1 cellular context compared by ENCODE assay signal in the genomic region with DNA sequence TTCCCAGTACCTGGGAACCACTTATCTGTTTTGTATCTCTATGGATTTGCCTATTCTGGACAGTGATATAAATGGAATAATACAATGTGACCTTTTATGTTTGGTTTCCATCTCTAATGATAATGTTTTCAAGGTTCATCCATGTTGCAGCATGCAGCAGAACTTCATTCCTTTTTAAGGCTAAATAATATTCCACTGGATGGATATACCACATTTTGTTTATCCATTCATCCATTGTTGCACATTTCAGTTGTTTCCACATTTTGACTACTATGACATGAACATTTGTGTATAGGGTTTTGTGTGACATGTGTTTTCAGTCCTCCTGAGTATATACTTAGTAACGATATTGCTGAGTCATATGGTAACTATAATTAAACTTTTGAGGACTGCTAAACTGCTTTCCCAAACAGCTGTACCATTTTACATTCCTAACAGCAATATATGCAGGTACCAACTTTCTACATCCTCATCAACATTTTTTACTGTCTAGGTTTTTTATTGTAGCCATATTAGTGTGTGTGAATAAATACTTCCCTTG.
TF ChIP-seq lines count a peak whose summit lies in the region.

No MANE protein-coding gene starts in this region.

TF ChIP-seq in GM12878, 131 proteins besides CTCF, POLR2A, EP300 and RAD21 (continued from another document):
- TF ChIP-seq, protein P1, sequence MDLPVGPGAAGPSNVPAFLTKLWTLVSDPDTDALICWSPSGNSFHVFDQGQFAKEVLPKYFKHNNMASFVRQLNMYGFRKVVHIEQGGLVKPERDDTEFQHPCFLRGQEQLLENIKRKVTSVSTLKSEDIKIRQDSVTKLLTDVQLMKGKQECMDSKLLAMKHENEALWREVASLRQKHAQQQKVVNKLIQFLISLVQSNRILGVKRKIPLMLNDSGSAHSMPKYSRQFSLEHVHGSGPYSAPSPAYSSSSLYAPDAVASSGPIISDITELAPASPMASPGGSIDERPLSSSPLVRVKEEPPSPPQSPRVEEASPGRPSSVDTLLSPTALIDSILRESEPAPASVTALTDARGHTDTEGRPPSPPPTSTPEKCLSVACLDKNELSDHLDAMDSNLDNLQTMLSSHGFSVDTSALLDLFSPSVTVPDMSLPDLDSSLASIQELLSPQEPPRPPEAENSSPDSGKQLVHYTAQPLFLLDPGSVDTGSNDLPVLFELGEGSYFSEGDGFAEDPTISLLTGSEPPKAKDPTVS (IDR thresholded peaks at IDR 0.05; ENCODE audit: low read depth, low read length), result no peak
- TF ChIP-seq ESRRA (IDR thresholded peaks at IDR 0.05; ENCODE audit: low read length) (no peak), ZNF622 (IDR thresholded peaks at IDR 0.05) (no peak), CBX5 (IDR thresholded peaks at IDR 0.05; ENCODE audit: low read depth) (no peak), EED (IDR thresholded peaks at IDR 0.05; ENCODE audit: low read depth) (no peak), NFIC (IDR thresholded peaks at IDR 0.05; ENCODE audit: low read depth, low read length) (no peak), CHD4 (IDR thresholded peaks at IDR 0.05) (no peak), TBL1XR1 (IDR thresholded peaks at IDR 0.05; ENCODE audit: low read depth, low read length) (no peak), BMI1 (IDR thresholded peaks at IDR 0.05; ENCODE audit: borderline replicate concordance) (no peak), RUNX3 (IDR thresholded peaks at IDR 0.05; ENCODE audit: low read length) (no peak), FOXK2 (IDR thresholded peaks at IDR 0.05) (no peak), SMC3 (IDR thresholded peaks at IDR 0.05; ENCODE audit: borderline replicate concordance, low read length) (no peak), RB1 (IDR thresholded peaks at IDR 0.05; ENCODE audit: borderline replicate concordance) (no peak)
